In genomic region chr10:77975086-77975666, GRCh38 we compare ENCODE assay signal across 22 cellular contexts. TPM values are rescaled to one million over a fixed set of nuclear protein-coding genes. Genes with fewer than 3 reads are reported as not detected.
DNase-seq lines count a peak whose midpoint lies in the region; TF ChIP-seq lines count a peak whose summit lies in the region.
"Had no signal": no experiment of that assay in that cellular context is flagged by ENCODE, and none has a peak within 500 bp of the region (broad histone marks: within the 10 kb centered on the region; RNA-seq: fewer than 3 reads in every experiment).

No MANE protein-coding gene starts in this region.

- 88% methylated on average over 8 of the region's 9 CpGs for WGBS in mammary epithelial cell (ENCODE audit: low coverage, missing lambda C conversion rate)

- no peak overlapping the region for H3K4me3 Mint-ChIP-seq in MCF 10A (ENCODE audit: unreplicated experiment)
- no peak overlapping the region for H3K4me3 Mint-ChIP-seq in neural crest cell
- H3K4me3 Mint-ChIP-seq in Calu3 (ENCODE audit: low read depth, unreplicated experiment), result no peak overlapping the region
- H3K4me3 Mint-ChIP-seq: activated B cell treated with CpG ODN at 0.5 μM for 24 hours; activated naive CD8-positive, alpha-beta T cell treated with anti-CD3 and anti-CD28 coated beads, Interleukin-2, amount 10 ng/mL, durations not matched to agents 7 days and 5 days; activated T-helper 17 cell treated with anti-CD3 and anti-CD28 coated beads, Interleukin-2, amount 50 U/mL, for 72 hours; IgD-negative memory B cell had no signal

- POLR2A ChIA-PET in MCF 10A (lab: Yijun Ruan, JAX), result interaction anchor here (0.8 to 2.2 kb wide), 9 partner anchors 8 to 155 kb away, joined by 3 to 11 read pairs (median 5); no protein-coding TSS in a partner anchor

- H3K9me3 ChIP-seq in breast epithelium (no peaks in the 10 kb centered on the region), uterus (no peaks in the 10 kb centered on the region), mammary epithelial cell (replicated peaks; ENCODE audit: insufficient read depth, low read length) (no peaks in the 10 kb centered on the region)
- H3K9me3 ChIP-seq: BE2C, Caco-2, esophagus squamous epithelium, left lung, SJSA1 had no signal

- H3K27ac Mint-ChIP-seq in MCF 10A (ENCODE audit: low read depth, unreplicated experiment), result no peak overlapping the region
- H3K27ac Mint-ChIP-seq in neural crest cell (ENCODE audit: unreplicated experiment), result peak overlapping the region; percentile 92
- no peak overlapping the region for H3K27ac Mint-ChIP-seq in Calu3 (ENCODE audit: unreplicated experiment)
- H3K27ac Mint-ChIP-seq: activated B cell treated with CpG ODN at 0.5 μM for 24 hours; activated naive CD8-positive, alpha-beta T cell treated with anti-CD3 and anti-CD28 coated beads, Interleukin-2, amount 10 ng/mL, durations not matched to agents 7 days and 5 days; activated T-helper 17 cell treated with anti-CD3 and anti-CD28 coated beads, Interleukin-2, amount 50 U/mL, for 72 hours; IgD-negative memory B cell had no signal

- TF ChIP-seq CTCF in MCF 10A (IDR thresholded peaks at IDR 0.05; ENCODE audit: unreplicated experiment), result no peak
- no peak for TF ChIP-seq CTCF in breast epithelium (IDR thresholded peaks at IDR 0.05)
- TF ChIP-seq CTCF in neural crest cell (conservative IDR thresholded peaks at IDR 0.05), result no peak
- no peak for TF ChIP-seq CTCF in uterus (IDR thresholded peaks at IDR 0.05)
- TF ChIP-seq CTCF in Calu3 (IDR thresholded peaks at IDR 0.05; ENCODE audit: unreplicated experiment), result no peak
- no peak for TF ChIP-seq CTCF in mammary epithelial cell (conservative IDR thresholded peaks at IDR 0.05 in 1 of 2, IDR thresholded peaks at IDR 0.05 in 1 of 2; ENCODE audit: extremely low read depth in 1 of 2, insufficient read depth in 1 of 2, low read depth in 1 of 2, low read length in 2 of 2)

- H3K79me2 ChIP-seq in mammary epithelial cell (ENCODE audit: insufficient read depth, low read length), result no peaks in the 10 kb centered on the region

- no peaks in the 10 kb centered on the region for H3K4me1 ChIP-seq in breast epithelium
- peaks cover 5 to 6% of the 10 kb centered on the region in 2 donors for H3K4me1 ChIP-seq in uterus
- H3K4me1 ChIP-seq in mammary epithelial cell (ENCODE audit: insufficient read depth, low read length), result peaks cover 6% of the 10 kb centered on the region

- in situ Hi-C loops in mammary epithelial cell (cut with MboI; ENCODE audit: low sequenced_read_pairs in 2 of 2), result no loop called here

- no peak for DNase-seq in MCF 10A (ENCODE audit: unreplicated experiment)
- no peak for DNase-seq in breast epithelium (ENCODE audit: low spot score in 2 of 2)
- DNase-seq in epithelial cell of prostate (ENCODE audit: low read depth, low spot score), result no peak
- DNase-seq in neural crest cell (ENCODE audit: low read depth, low spot score), result no peak
- DNase-seq in uterus, result no peak
- no peak for DNase-seq in Calu3
- DNase-seq in glomerular visceral epithelial cell (ENCODE audit: extremely low spot score), result no peak
- DNase-seq in mammary epithelial cell, result no peak
- DNase-seq: activated B cell treated with CpG ODN at 0.5 μM for 24 hours; activated CD8-positive, alpha-beta memory T cell treated with anti-CD3 and anti-CD28 coated beads for 24 hours; activated naive CD8-positive, alpha-beta T cell treated with anti-CD3 and anti-CD28 coated beads, Interleukin-2, amount 10 ng/mL, durations not matched to agents 7 days and 5 days; esophagus squamous epithelium; left lung; stimulated activated CD4-positive, alpha-beta T cell treated with anti-CD3 and anti-CD28 coated beads, Interleukin-2, amount 100 ng/mL, for 24 hours; stimulated activated naive CD4-positive, alpha-beta T cell treated with Interleukin-2 at 50 U/mL for 16 hours had no signal

- H3K27ac ChIP-seq in breast epithelium (no peak overlapping the region), epithelial cell of prostate (peak overlapping the region; percentile 13), uterus (peak overlapping the region; percentile 67 to 84), mammary epithelial cell (ENCODE audit: insufficient read depth, low read depth, low read length) (no peak overlapping the region)
- H3K27ac ChIP-seq: brain microvascular endothelial cell, left lung, PC-9, SJSA1 had no signal

- intact Hi-C loops in MCF 10A (cut with micrococcal nuclease), result no loop called here
- intact Hi-C loops in breast epithelium (cut with DNase I; ENCODE audit: low total_unique reads), result no loop called here
- intact Hi-C loops in uterus (cut with DNase I; ENCODE audit: low total_unique reads), result no loop called here
- intact Hi-C loops in Calu3 (cut with micrococcal nuclease; ENCODE audit: unreplicated experiment), result loop anchor here (10.0 kb wide), 1 partner anchor 260 kb away; no protein-coding TSS in a partner anchor
- intact Hi-C loops in mammary epithelial cell (cut with micrococcal nuclease), result loop anchor here (2.0 kb wide), 2 partner anchors 48 to 68 kb away; partner anchors contain the start of gene DLG5

- dilution Hi-C loops in mammary epithelial cell (cut with HindIII; ENCODE audit: low sequenced_read_pairs), result no loop called here

- H3K36me3 ChIP-seq in breast epithelium (no peaks in the 10 kb centered on the region), uterus (no peaks in the 10 kb centered on the region), mammary epithelial cell (ENCODE audit: insufficient read depth, low read length) (peaks cover 8% of the 10 kb centered on the region)

- no peak overlapping the region for H3K9ac ChIP-seq in mammary epithelial cell (ENCODE audit: insufficient read depth, low read length)

- no peaks in the 10 kb centered on the region for H4K20me1 ChIP-seq in mammary epithelial cell (ENCODE audit: insufficient read depth, low read length)

- H3K4me1 Mint-ChIP-seq in MCF 10A (ENCODE audit: insufficient read depth, unreplicated experiment) (peaks cover 14% of the 10 kb centered on the region), neural crest cell (peaks cover 20% of the 10 kb centered on the region), Calu3 (ENCODE audit: low read depth, unreplicated experiment) (no peaks in the 10 kb centered on the region)
- H3K4me1 Mint-ChIP-seq: activated T-helper 17 cell treated with anti-CD3 and anti-CD28 coated beads, Interleukin-2, amount 50 U/mL, for 72 hours had no signal

- H3K9me3 Mint-ChIP-seq in MCF 10A (ENCODE audit: unreplicated experiment), result no peaks in the 10 kb centered on the region
- H3K9me3 Mint-ChIP-seq in neural crest cell, result no peaks in the 10 kb centered on the region
- H3K9me3 Mint-ChIP-seq in Calu3 (ENCODE audit: low read depth, unreplicated experiment), result no peaks in the 10 kb centered on the region
- H3K9me3 Mint-ChIP-seq: activated B cell treated with CpG ODN at 0.5 μM for 24 hours; activated naive CD8-positive, alpha-beta T cell treated with anti-CD3 and anti-CD28 coated beads, Interleukin-2, amount 10 ng/mL, durations not matched to agents 7 days and 5 days; activated T-helper 17 cell treated with anti-CD3 and anti-CD28 coated beads, Interleukin-2, amount 50 U/mL, for 72 hours; IgD-negative memory B cell had no signal

- BruUV-seq in MCF 10A (replicated peaks; lab: Mats Ljungman, UMichigan), result TSS peak; percentile 4
- BruUV-seq in Calu3 (replicated peaks; lab: Mats Ljungman, UMichigan), result no TSS peak
- no TSS peak for BruUV-seq in mammary epithelial cell (replicated peaks; lab: Mats Ljungman, UMichigan)

- no peaks in the 10 kb centered on the region for H3K27me3 Mint-ChIP-seq in MCF 10A (ENCODE audit: insufficient read depth, unreplicated experiment)
- H3K27me3 Mint-ChIP-seq in neural crest cell (ENCODE audit: low read depth), result no peaks in the 10 kb centered on the region
- no peaks in the 10 kb centered on the region for H3K27me3 Mint-ChIP-seq in Calu3 (ENCODE audit: unreplicated experiment)
- H3K27me3 Mint-ChIP-seq: activated B cell treated with CpG ODN at 0.5 μM for 24 hours; activated naive CD8-positive, alpha-beta T cell treated with anti-CD3 and anti-CD28 coated beads, Interleukin-2, amount 10 ng/mL, durations not matched to agents 7 days and 5 days; activated T-helper 17 cell treated with anti-CD3 and anti-CD28 coated beads, Interleukin-2, amount 50 U/mL, for 72 hours; IgD-negative memory B cell had no signal

- H3K4me2 ChIP-seq in mammary epithelial cell (ENCODE audit: insufficient read depth, low read depth, low read length), result no peak overlapping the region
- H3K4me2 ChIP-seq: PC-9 had no signal

- peaks cover 52% of the 10 kb centered on the region for H3K36me3 Mint-ChIP-seq in MCF 10A (ENCODE audit: insufficient read depth, unreplicated experiment)
- peaks cover 16% of the 10 kb centered on the region for H3K36me3 Mint-ChIP-seq in neural crest cell (ENCODE audit: low read depth)
- H3K36me3 Mint-ChIP-seq in Calu3 (ENCODE audit: insufficient read depth, unreplicated experiment), result peaks cover 23% of the 10 kb centered on the region

- H3K4me3 ChIP-seq in breast epithelium (no peak overlapping the region), uterus (no peak overlapping the region), mammary epithelial cell (replicated peaks in 1 of 3; ENCODE audit: insufficient read depth in 1 of 3, low read depth in 2 of 3, low read length in 3 of 3) (no peak overlapping the region)
- H3K4me3 ChIP-seq: esophagus squamous epithelium, left lung, PC-9, SJSA1 had no signal

- H3K27me3 ChIP-seq in breast epithelium, result no peaks in the 10 kb centered on the region
- no peaks in the 10 kb centered on the region for H3K27me3 ChIP-seq in uterus
- no peaks in the 10 kb centered on the region for H3K27me3 ChIP-seq in mammary epithelial cell (ENCODE audit: insufficient read depth, low read length)
- H3K27me3 ChIP-seq: BE2C, brain microvascular endothelial cell, esophagus squamous epithelium, left lung, SJSA1 had no signal

- CTCF ChIA-PET in MCF 10A (lab: Yijun Ruan, JAX) (interaction anchor here (0.6 to 2.3 kb wide), 20 partner anchors 11 to 284 kb away, joined by 3 to 13 read pairs (median 4); no protein-coding TSS in a partner anchor), Calu3 (lab: Charles Lee) (interaction anchor here (0.6 to 1.6 kb wide), 5 partner anchors 26 to 130 kb away, joined by 3 to 5 read pairs (median 4); partner anchors contain the start of gene DLG5), mammary epithelial cell (lab: Charles Lee; ENCODE audit: low non-redundant PET) (interaction anchor here (0.7 kb wide), 1 partner anchor 86 kb away, joined by 4 read pairs; no protein-coding TSS in a partner anchor)

- TF ChIP-seq POLR2A in breast epithelium (IDR thresholded peaks at IDR 0.05) (no peak), uterus (IDR thresholded peaks at IDR 0.05) (no peak)

- no peak overlapping the region for H2AFZ ChIP-seq in mammary epithelial cell (ENCODE audit: low read depth, low read length)
- H2AFZ ChIP-seq: PC-9 had no signal

RNA-seq across cellular contexts. Expression of gene DLG5, which starts 48.6 kb away (rescaled TPM):
- 126 and 127 TPM in 2 replicates for total RNA-seq in MCF 10A (2022)
- total RNA-seq in breast epithelium, result 100 to 1,000 TPM in 2 of 3 donors, 10 to 100 TPM in 1; 43.0 to 192 (median 138) TPM
- 82.2 and 87.3 TPM in 2 replicates for total RNA-seq in neural crest cell
- total RNA-seq in uterus, result 10 to 100 TPM; 27.1 to 72.6 (median 46.5) TPM
- 46.0 and 51.0 TPM in 2 replicates for total RNA-seq in Calu3 (2022)
- 10 to 100 TPM; 40.8 to 76.5 TPM for total RNA-seq in mammary epithelial cell
- polyA plus RNA-seq in mammary epithelial cell, result 31.5 TPM
- 142 TPM for polyA minus RNA-seq in mammary epithelial cell

RNA-seq across cellular contexts. Expression of gene POLR3A, which starts 54.1 kb away (rescaled TPM):
- 19.1 and 19.8 TPM in 2 replicates for total RNA-seq in MCF 10A (2022)
- total RNA-seq in breast epithelium, result 10 to 100 TPM; 10.1 to 17.9 (median 13.4) TPM
- total RNA-seq in neural crest cell, result 28.9 and 31.4 TPM in 2 replicates
- 10 to 100 TPM in 2 of 4 donors, 1 to 10 TPM in 2; 10.0 to 19.4 (median 14.6) TPM for total RNA-seq in uterus
- 26.6 and 30.0 TPM in 2 replicates for total RNA-seq in Calu3 (2022)
- total RNA-seq in mammary epithelial cell, result 10 to 100 TPM; 20.8 to 21.2 TPM
- polyA plus RNA-seq in mammary epithelial cell, result 12.5 TPM
- 31.3 TPM for polyA minus RNA-seq in mammary epithelial cell

RNA-seq across cellular contexts. Expression of gene RPS24, which starts 58.5 kb away (rescaled TPM):
- 2,215 and 2,288 TPM in 2 replicates for total RNA-seq in MCF 10A (2022)
- 1,000 to 10,000 TPM; 2,814 to 3,927 (median 3,251) TPM for total RNA-seq in breast epithelium
- 1,546 and 1,751 TPM in 2 replicates for total RNA-seq in neural crest cell
- 1,000 to 10,000 TPM; 1,764 to 3,381 (median 2,593) TPM for total RNA-seq in uterus
- total RNA-seq in Calu3 (2022), result 1,787 and 1,941 TPM in 2 replicates
- total RNA-seq in mammary epithelial cell, result 1,000 to 10,000 TPM; 1,075 to 1,343 TPM
- 3,275 TPM for polyA plus RNA-seq in mammary epithelial cell
- polyA minus RNA-seq in mammary epithelial cell, result 684 TPM

Comparison
In these comparisons a context has a peak if more than half of its experiments do, and no peak if none do; other contexts are left out.
1. intact Hi-C loops: an anchor here in Calu3 (10.0 kb wide) and mammary epithelial cell (2.0 kb wide); none called in MCF 10A, breast epithelium and uterus.
2. H3K27ac ChIP-seq: peak in epithelial cell of prostate (single experiment) and uterus (2 of 2); none in breast epithelium (0 of 2) and mammary epithelial cell (single experiment).